Comparison of ENCODE assay signal across 8 cellular contexts in the genomic region with DNA sequence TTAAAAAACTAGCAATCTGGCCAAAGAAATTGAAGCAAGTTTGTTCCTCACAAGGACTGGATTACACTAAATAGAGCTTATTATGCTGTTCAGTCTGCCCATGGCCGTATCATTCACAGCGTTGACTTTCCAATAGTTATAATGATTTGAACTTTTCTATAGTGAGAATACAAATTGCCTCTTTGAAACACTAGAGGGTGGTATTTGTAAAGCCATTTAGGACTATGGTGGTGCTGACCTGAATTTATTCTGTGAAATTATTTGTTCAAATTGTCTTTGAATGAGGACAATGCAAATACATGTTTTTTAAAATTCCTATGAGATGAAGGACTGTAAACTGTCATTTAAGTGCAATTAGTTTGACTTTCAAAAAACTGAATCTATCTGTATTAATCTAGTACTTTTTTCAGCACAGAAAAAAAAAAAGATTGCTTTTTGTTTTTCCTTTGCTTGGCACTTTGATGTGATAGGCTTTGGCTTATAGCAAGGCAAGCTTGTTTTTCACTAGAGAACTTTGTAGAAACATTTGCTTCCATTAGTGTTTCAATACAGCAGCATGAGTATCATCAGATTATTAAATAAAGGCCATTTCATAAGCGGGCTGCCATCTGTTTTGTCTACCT.
DNase-seq lines count a peak whose midpoint lies in the region; ATAC-seq and TF ChIP-seq lines count a peak whose summit lies in the region.

No MANE protein-coding gene starts in this region.

- intact Hi-C loops in transverse colon (cut with DNase I; ENCODE audit: low total_unique reads), result no loop called here
- intact Hi-C loops in activated T-helper 1 cell treated with anti-CD3 and anti-CD28 coated beads, Interleukin-12 subunit alpha, Interleukin-12 subunit beta, Interleukin-2, Interleukin-4 antibody, amounts not matched to agents 30 ng/mL and 10 ng/mL and 1 ng/mL, durations not matched to agents 14 hours and 24 hours and 36 hours (cut with micrococcal nuclease), result no loop called here

- no peak overlapping the region for H3K4me3 Mint-ChIP-seq in activated T-helper 1 cell treated with anti-CD3 and anti-CD28 coated beads, Interleukin-12 subunit alpha, Interleukin-12 subunit beta, Interleukin-2, Interleukin-4 antibody, amounts not matched to agents 30 ng/mL and 10 ng/mL and 1 ng/mL, durations not matched to agents 14 hours and 24 hours and 36 hours

- DNase-seq in NCI-H146 (lab: John Stamatoyannopoulos, UW) (peak; percentile 5), NCI-H146 treated with DMSO at 0.1 percent for 48 hours (lab: John Stamatoyannopoulos, UW; ENCODE audit: unreplicated experiment) (no peak), fibroblast of mammary gland (ENCODE audit: low read depth) (peak; percentile 23), transverse colon (no peak)
- DNase-seq in activated T-helper 1 cell treated with anti-CD3 and anti-CD28 coated beads, Interleukin-12 subunit alpha, Interleukin-12 subunit beta, Interleukin-2, Interleukin-4 antibody, amounts not matched to agents 30 ng/mL and 10 ng/mL and 1 ng/mL, durations not matched to agents 14 hours and 24 hours and 36 hours (ENCODE audit: low spot score), result no peak

- H3K4me1 ChIP-seq in OCI-LY3 (ENCODE audit: low read length) (no peaks in the 10 kb centered on the region), transverse colon (no peaks in the 10 kb centered on the region)

- H4K20me1 ChIP-seq in OCI-LY3 (ENCODE audit: insufficient read depth, low read length), result no peaks in the 10 kb centered on the region

- no peak overlapping the region for H3K4me2 ChIP-seq in OCI-LY3 (ENCODE audit: low read length)

- ATAC-seq in HG03354 (IDR thresholded peaks at IDR 0.05; ENCODE audit: poor library complexity, severe bottlenecking, unreplicated experiment), result peak; percentile 70
- no peak for ATAC-seq in HG03025 (IDR thresholded peaks at IDR 0.05; ENCODE audit: low FRiP score, unreplicated experiment)

- no peak overlapping the region for H3K27ac ChIP-seq in OCI-LY3 (ENCODE audit: low read length)
- H3K27ac ChIP-seq in transverse colon, result no peak overlapping the region

- H3K27me3 Mint-ChIP-seq in activated T-helper 1 cell treated with anti-CD3 and anti-CD28 coated beads, Interleukin-12 subunit alpha, Interleukin-12 subunit beta, Interleukin-2, Interleukin-4 antibody, amounts not matched to agents 30 ng/mL and 10 ng/mL and 1 ng/mL, durations not matched to agents 14 hours and 24 hours and 36 hours (ENCODE audit: insufficient read depth), result no peaks in the 10 kb centered on the region

- H3K4me1 Mint-ChIP-seq in activated T-helper 1 cell treated with anti-CD3 and anti-CD28 coated beads, Interleukin-12 subunit alpha, Interleukin-12 subunit beta, Interleukin-2, Interleukin-4 antibody, amounts not matched to agents 30 ng/mL and 10 ng/mL and 1 ng/mL, durations not matched to agents 14 hours and 24 hours and 36 hours (ENCODE audit: low read depth), result no peaks in the 10 kb centered on the region

- H3K27me3 ChIP-seq in OCI-LY3 (ENCODE audit: low read depth, low read length) (no peaks in the 10 kb centered on the region), transverse colon (no peaks in the 10 kb centered on the region)

- no peak for TF ChIP-seq EP300 in transverse colon (IDR thresholded peaks at IDR 0.05; ENCODE audit: low read depth)

- TF ChIP-seq CTCF in OCI-LY3 (IDR thresholded peaks at IDR 0.05; ENCODE audit: low read depth, low read length), result peak; percentile 62
- TF ChIP-seq CTCF in fibroblast of mammary gland (conservative IDR thresholded peaks at IDR 0.05; ENCODE audit: control insufficient read depth, insufficient read depth, low read depth, low read length), result peak; percentile 48
- peak in 3 of 5 experiments; percentile 24 to 33 (median 29) for TF ChIP-seq CTCF in transverse colon (IDR thresholded peaks at IDR 0.05)

- H3K9me3 Mint-ChIP-seq in activated T-helper 1 cell treated with anti-CD3 and anti-CD28 coated beads, Interleukin-12 subunit alpha, Interleukin-12 subunit beta, Interleukin-2, Interleukin-4 antibody, amounts not matched to agents 30 ng/mL and 10 ng/mL and 1 ng/mL, durations not matched to agents 14 hours and 24 hours and 36 hours, result peaks cover 4% of the 10 kb centered on the region

- TF ChIP-seq POLR2A in transverse colon (IDR thresholded peaks at IDR 0.05), result no peak

- in situ Hi-C loops in transverse colon (cut with MboI; ENCODE audit: low pct_ligation_motif_present in 1 of 4, low pct_unique_long_range_greater_than_20kb in 1 of 4, low sequenced_read_pairs in 3 of 4), result loop anchor here in 3 of 4 donors (10.0 to 25.0 kb wide), 2 partner anchors 629 to 632 kb away; no protein-coding TSS in a partner anchor

- no peak overlapping the region for H3K27ac Mint-ChIP-seq in activated T-helper 1 cell treated with anti-CD3 and anti-CD28 coated beads, Interleukin-12 subunit alpha, Interleukin-12 subunit beta, Interleukin-2, Interleukin-4 antibody, amounts not matched to agents 30 ng/mL and 10 ng/mL and 1 ng/mL, durations not matched to agents 14 hours and 24 hours and 36 hours

- no peaks in the 10 kb centered on the region for H3K36me3 Mint-ChIP-seq in activated T-helper 1 cell treated with anti-CD3 and anti-CD28 coated beads, Interleukin-12 subunit alpha, Interleukin-12 subunit beta, Interleukin-2, Interleukin-4 antibody, amounts not matched to agents 30 ng/mL and 10 ng/mL and 1 ng/mL, durations not matched to agents 14 hours and 24 hours and 36 hours (ENCODE audit: low read depth)

- WGBS in transverse colon (ENCODE audit: low coverage in 1 of 2), 2 donors, result 33 to 41% methylated on average over 3 of the region's 3 CpGs

- no peaks in the 10 kb centered on the region for H3K79me2 ChIP-seq in OCI-LY3 (ENCODE audit: low read length)

- H3K9ac ChIP-seq in OCI-LY3 (ENCODE audit: low read length), result no peak overlapping the region

- H3K9me3 ChIP-seq in OCI-LY3 (ENCODE audit: insufficient read depth, low read length) (no peaks in the 10 kb centered on the region), transverse colon (no peaks in the 10 kb centered on the region)

- H3K36me3 ChIP-seq in OCI-LY3 (replicated peaks; ENCODE audit: low read depth, low read length) (no peaks in the 10 kb centered on the region), transverse colon (no peaks in the 10 kb centered on the region)

- H3K4me3 ChIP-seq in OCI-LY3 (ENCODE audit: low read length) (no peak overlapping the region), fibroblast of mammary gland (ENCODE audit: control insufficient read depth, low read depth, low read length) (no peak overlapping the region), transverse colon (no peak overlapping the region)

- no peak overlapping the region for H2AFZ ChIP-seq in OCI-LY3 (ENCODE audit: low read depth, low read length)

Comparison
In these comparisons a context has a peak if more than half of its experiments do, and no peak if none do; other contexts are left out.
1. DNase-seq: peak in NCI-H146 (single experiment) and fibroblast of mammary gland (single experiment); none in NCI-H146 treated with DMSO at 0.1 percent for 48 hours (single experiment), transverse colon (single experiment) and activated T-helper 1 cell treated with anti-CD3 and anti-CD28 coated beads, Interleukin-12 subunit alpha, Interleukin-12 subunit beta, Interleukin-2, Interleukin-4 antibody, amounts not matched to agents 30 ng/mL and 10 ng/mL and 1 ng/mL, durations not matched to agents 14 hours and 24 hours and 36 hours (single experiment).
2. Peak in every context shown above with its lines, with median percentiles within 50 percentile points of each other: CTCF ChIP-seq.